ENCODE assay signal across 10 cellular contexts in genomic region chr11:3834349-3835099, GRCh38. TPM values are rescaled to one million over a fixed set of nuclear protein-coding genes. Genes with fewer than 3 reads are reported as not detected.
DNase-seq lines count a peak whose midpoint lies in the region; ATAC-seq and TF ChIP-seq lines count a peak whose summit lies in the region.
"Had no signal": no experiment of that assay in that cellular context is flagged by ENCODE, and none has a peak within 500 bp of the region (broad histone marks: within the 10 kb centered on the region; RNA-seq: fewer than 3 reads in every experiment).

No MANE protein-coding gene starts in this region.

- DNase-seq in GDM1 (lab: John Stamatoyannopoulos, UW), result peak; percentile 79
- peak; percentile 86 for DNase-seq in SKM-1 (lab: John Stamatoyannopoulos, UW; ENCODE audit: unreplicated experiment)
- DNase-seq in epithelial cell of prostate (ENCODE audit: low read depth, low spot score), result no peak
- DNase-seq in osteocyte (ENCODE audit: extremely low spot score, unreplicated experiment), result no peak
- DNase-seq in NCI-H2107 (lab: John Stamatoyannopoulos, UW), result no peak
- no peak for DNase-seq in effector CD8-positive, alpha-beta T cell (lab: John Stamatoyannopoulos, UW)
- DNase-seq in DMS 273 (lab: John Stamatoyannopoulos, UW; ENCODE audit: unreplicated experiment), result no peak
- DNase-seq: ovary, WERI-Rb-1 had no signal

- H3K27me3 Mint-ChIP-seq in osteocyte (ENCODE audit: unreplicated experiment), result no peaks in the 10 kb centered on the region

- no peak overlapping the region for H3K4me3 Mint-ChIP-seq in osteocyte (ENCODE audit: unreplicated experiment)

- peak overlapping the region; percentile 56 for H3K27ac ChIP-seq in epithelial cell of prostate
- H3K27ac ChIP-seq: ovary, WERI-Rb-1 had no signal

- ATAC-seq in GM18502 (IDR thresholded peaks at IDR 0.05; ENCODE audit: poor library complexity, unreplicated experiment), result no peak

- H3K27ac Mint-ChIP-seq in osteocyte (ENCODE audit: unreplicated experiment), result peak overlapping the region; percentile 6

- TF ChIP-seq CTCF in osteocyte (IDR thresholded peaks at IDR 0.05), result no peak

- peaks cover 33% of the 10 kb centered on the region for H3K4me1 Mint-ChIP-seq in osteocyte (ENCODE audit: unreplicated experiment)

- H3K36me3 Mint-ChIP-seq in osteocyte (ENCODE audit: unreplicated experiment), result peaks cover 7% of the 10 kb centered on the region

- no peaks in the 10 kb centered on the region for H3K9me3 Mint-ChIP-seq in osteocyte (ENCODE audit: unreplicated experiment)

RNA-seq across cellular contexts. Expression of gene RHOG, which starts 6.2 kb away (rescaled TPM):
- total RNA-seq in osteocyte, result 44.6 and 46.8 TPM in 2 replicates

RNA-seq across cellular contexts. Expression of gene STIM1, which starts 20.9 kb away (rescaled TPM):
- 45.2 and 46.9 TPM in 2 replicates for total RNA-seq in osteocyte

RNA-seq across cellular contexts. Expression of gene PGAP2, which starts 26.2 kb away (rescaled TPM):
- total RNA-seq in osteocyte, result 20.3 and 22.7 TPM in 2 replicates

RNA-seq across cellular contexts. Expression of gene NUP98, which starts 37.2 kb away (rescaled TPM):
- total RNA-seq in osteocyte, result 68.9 and 71.0 TPM in 2 replicates

Comparison
In these comparisons a context has a peak if more than half of its experiments do, and no peak if none do; other contexts are left out.
1. DNase-seq: peak in GDM1 (single experiment) and SKM-1 (single experiment); none in epithelial cell of prostate (single experiment), osteocyte (single experiment), NCI-H2107 (single experiment), effector CD8-positive, alpha-beta T cell (single experiment) and DMS 273 (single experiment).